17 cellular contexts compared by ENCODE assay signal in genomic region chr2:161312996-161313395, GRCh38. TPM values are rescaled to one million over a fixed set of nuclear protein-coding genes. Genes with fewer than 3 reads are reported as not detected.
DNase-seq lines count a peak whose midpoint lies in the region; TF ChIP-seq lines count a peak whose summit lies in the region.
"Had no signal": no experiment of that assay in that cellular context is flagged by ENCODE, and none has a peak within 500 bp of the region (broad histone marks: within the 10 kb centered on the region; RNA-seq: fewer than 3 reads in every experiment).

No MANE protein-coding gene starts in this region.

- in situ Hi-C loops in ACHN (cut with HindIII; ENCODE audit: low pct_ligation_motif_present, low pct_unique_long_range_greater_than_20kb, low sequenced_read_pairs) = no loop called here

- DNase-seq in ACHN (peak; percentile 54), ELR (ENCODE audit: low read depth) (peak; percentile 63), RPMI7951 (ENCODE audit: low read depth) (peak; percentile 42), fibroblast of mammary gland (ENCODE audit: low read depth) (peak; percentile 69), retina (no peak), DMS153 treated with DMSO at 0.1 percent for 48 hours (lab: John Stamatoyannopoulos, UW; ENCODE audit: unreplicated experiment) (no peak)
- DNase-seq in activated CD8-positive, alpha-beta memory T cell treated with anti-CD3 and anti-CD28 coated beads, Interleukin-2, amount 50 U/mL, for 48 hours = no peak
- DNase-seq in activated CD4-positive, alpha-beta T cell treated with anti-CD3 and anti-CD28 coated beads, Interleukin-2, amount 50 U/mL, for 1 hour = no peak
- DNase-seq: activated CD8-positive, alpha-beta T cell treated with anti-CD3 and anti-CD28 coated beads for 36 hours; caudate nucleus; GDM1; naive thymus-derived CD8-positive, alpha-beta T cell; NCI-H1436 treated with DMSO at 0.1 percent for 48 hours; NCI-H2227 treated with DMSO at 0.1 percent for 48 hours; pancreas; T-helper 1 cell had no signal

- no peak for TF ChIP-seq CTCF in fibroblast of mammary gland (conservative IDR thresholded peaks at IDR 0.05; ENCODE audit: control insufficient read depth, insufficient read depth, low read depth, low read length)

- no peak overlapping the region for H3K4me3 ChIP-seq in fibroblast of mammary gland (ENCODE audit: control insufficient read depth, low read depth, low read length)
- H3K4me3 ChIP-seq: pancreas, vagina had no signal

RNA-seq across cellular contexts. Expression of gene PSMD14, which starts 4.8 kb away (rescaled TPM):
- total RNA-seq in RPMI7951 (2014; rRNA removed; shearing (Covaris generic)) = 198 and 202 TPM in 2 replicates

Comparison
In these comparisons a context has a peak if more than half of its experiments do, and no peak if none do; other contexts are left out.
1. DNase-seq: peak in ACHN (single experiment), ELR (single experiment), RPMI7951 (single experiment) and fibroblast of mammary gland (single experiment); none in retina (single experiment), DMS153 treated with DMSO at 0.1 percent for 48 hours (single experiment), activated CD8-positive, alpha-beta memory T cell treated with anti-CD3 and anti-CD28 coated beads, Interleukin-2, amount 50 U/mL, for 48 hours (single experiment) and activated CD4-positive, alpha-beta T cell treated with anti-CD3 and anti-CD28 coated beads, Interleukin-2, amount 50 U/mL, for 1 hour (single experiment).